ENCODE assay signal across 19 cellular contexts in the genomic region with DNA sequence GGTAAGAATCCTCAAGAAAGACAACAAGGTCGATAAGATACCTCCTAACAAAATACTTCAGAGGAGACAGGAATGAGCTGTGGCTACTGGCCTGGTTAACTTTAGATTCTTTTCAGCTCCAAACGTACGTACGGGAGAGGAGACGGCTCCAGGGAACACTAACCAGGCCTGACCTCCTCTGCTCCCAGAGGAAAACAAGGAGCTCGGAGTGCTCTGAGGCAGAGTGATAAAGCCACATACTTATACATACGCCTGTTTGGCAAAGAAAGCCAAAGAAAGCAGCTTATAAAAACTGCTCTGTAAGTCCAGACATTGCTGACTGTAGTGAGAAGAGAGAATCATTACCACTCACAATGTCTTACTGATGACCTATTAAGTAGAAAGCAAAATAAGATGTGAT.
A peak's percentile ranks its signal among the peaks of the same experiment; 100 is the strongest.
DNase-seq lines count a peak whose midpoint lies in the region; ATAC-seq and TF ChIP-seq lines count a peak whose summit lies in the region.
"Had no signal": no experiment of that assay in that cellular context is flagged by ENCODE, and none has a peak within 500 bp of the region (broad histone marks: within the 10 kb centered on the region; RNA-seq: fewer than 3 reads in every experiment).

No MANE protein-coding gene starts in this region.

- TF ChIP-seq CTCF in epithelial cell of proximal tubule (conservative IDR thresholded peaks at IDR 0.05; ENCODE audit: low read depth, low read length), result no peak
- TF ChIP-seq CTCF in spleen (IDR thresholded peaks at IDR 0.05 in 8 of 11, conservative IDR thresholded peaks at IDR 0.05 in 3 of 11), result no peak

- intact Hi-C loops in sciatic nerve (cut with DNase I) (no loop called here), spleen (cut with DNase I; ENCODE audit: low total_unique reads) (no loop called here)

- no peak for TF ChIP-seq POLR2A in spleen (IDR thresholded peaks at IDR 0.05)

- no peaks in the 10 kb centered on the region for H3K27me3 ChIP-seq in SJCRH30
- no peaks in the 10 kb centered on the region for H3K27me3 ChIP-seq in spleen (replicated peaks in 1 of 7)
- H3K27me3 ChIP-seq: BLaER1 treated with 17β-estradiol and CSF1 and Interleukin-3, amounts not matched to agents 10 nM and 100 nM had no signal

- DNase-seq in SJCRH30, result peak; percentile 9 to 34
- peak; percentile 44 for DNase-seq in epithelial cell of proximal tubule (ENCODE audit: low read depth)
- DNase-seq in left lobe of liver (ENCODE audit: low spot score), result no peak
- no peak for DNase-seq in sciatic nerve (ENCODE audit: low spot score)
- DNase-seq in 8988T, result no peak
- no peak for DNase-seq in spleen
- DNase-seq in substantia nigra (lab: John Stamatoyannopoulos, UW), result no peak
- DNase-seq: activated CD4-positive, alpha-beta T cell treated with anti-CD3 and anti-CD28 coated beads for 36 hours; activated T-cell treated with anti-CD3 and anti-CD28 coated beads, Interleukin-2, amount 50 U/mL, for 4 hours; anterior cingulate cortex; head of caudate nucleus; NCI-H1048; NCI-H2171 treated with DMSO at 0.1 percent for 48 hours; stimulated activated CD4-positive, alpha-beta T cell treated with anti-CD3 and anti-CD28 coated beads, Interleukin-4, amount 100 ng/mL, for 24 hours had no signal

- no peak overlapping the region for H3K4me3 ChIP-seq in SJCRH30
- no peak overlapping the region for H3K4me3 ChIP-seq in epithelial cell of proximal tubule (ENCODE audit: low read depth, low read length)
- no peak overlapping the region for H3K4me3 ChIP-seq in spleen
- H3K4me3 ChIP-seq: BLaER1 treated with 17β-estradiol and CSF1 and Interleukin-3, amounts not matched to agents 10 nM and 100 nM; GM12878; prostate gland had no signal

- H3K36me3 ChIP-seq in SJCRH30 (no peaks in the 10 kb centered on the region), spleen (no peaks in the 10 kb centered on the region)
- H3K36me3 ChIP-seq: BLaER1 treated with 17β-estradiol and CSF1 and Interleukin-3, amounts not matched to agents 10 nM and 100 nM; prostate gland had no signal

- 73 to 85% (median 80%) methylated on average over 7 of the region's 7 CpGs for WGBS in spleen, 5 donors

- no peak overlapping the region for H3K27ac ChIP-seq in SJCRH30
- no peak overlapping the region for H3K27ac ChIP-seq in spleen
- H3K27ac ChIP-seq in substantia nigra (ENCODE audit: low read depth, low read length, poor library complexity, severe bottlenecking), result no peak overlapping the region
- H3K27ac ChIP-seq: BLaER1 treated with 17β-estradiol and CSF1 and Interleukin-3, amounts not matched to agents 10 nM and 100 nM had no signal

- H3K9me3 ChIP-seq in SJCRH30 (replicated peaks) (no peaks in the 10 kb centered on the region), spleen (no peaks in the 10 kb centered on the region)
- H3K9me3 ChIP-seq: BLaER1 treated with 17β-estradiol and CSF1 and Interleukin-3, amounts not matched to agents 10 nM and 100 nM; prostate gland had no signal

- H3K4me1 ChIP-seq in SJCRH30 (peaks cover 6% of the 10 kb centered on the region; the same call in 1 of the 2 replicates), spleen (no peaks in the 10 kb centered on the region)
- H3K4me1 ChIP-seq: BLaER1 treated with 17β-estradiol and CSF1 and Interleukin-3, amounts not matched to agents 10 nM and 100 nM; prostate gland had no signal

- ATAC-seq in left lobe of liver (peak; percentile 60), sciatic nerve (peak; percentile 56), GM19463 (IDR thresholded peaks at IDR 0.05; ENCODE audit: unreplicated experiment) (no peak)
- ATAC-seq: activated CD4-positive, alpha-beta T cell treated with anti-CD3 and anti-CD28 coated beads for 36 hours; activated T-cell treated with anti-CD3 and anti-CD28 coated beads, Interleukin-2, amount 50 U/mL, for 4 hours; GM12878; stimulated activated effector memory CD8-positive, alpha-beta T cell treated with anti-CD3 and anti-CD28 coated beads, Interleukin-12 subunit alpha, Interleukin-12 subunit beta, amount 100 ng/mL, for 72 hours had no signal

Comparison
In these comparisons a context has a peak if more than half of its experiments do, and no peak if none do; other contexts are left out.
1. DNase-seq: peak in SJCRH30 (2 of 2) and epithelial cell of proximal tubule (single experiment); none in left lobe of liver (single experiment), sciatic nerve (single experiment), 8988T (single experiment), spleen (single experiment) and substantia nigra (0 of 49).